20 cellular contexts compared by ENCODE assay signal in the genomic region with DNA sequence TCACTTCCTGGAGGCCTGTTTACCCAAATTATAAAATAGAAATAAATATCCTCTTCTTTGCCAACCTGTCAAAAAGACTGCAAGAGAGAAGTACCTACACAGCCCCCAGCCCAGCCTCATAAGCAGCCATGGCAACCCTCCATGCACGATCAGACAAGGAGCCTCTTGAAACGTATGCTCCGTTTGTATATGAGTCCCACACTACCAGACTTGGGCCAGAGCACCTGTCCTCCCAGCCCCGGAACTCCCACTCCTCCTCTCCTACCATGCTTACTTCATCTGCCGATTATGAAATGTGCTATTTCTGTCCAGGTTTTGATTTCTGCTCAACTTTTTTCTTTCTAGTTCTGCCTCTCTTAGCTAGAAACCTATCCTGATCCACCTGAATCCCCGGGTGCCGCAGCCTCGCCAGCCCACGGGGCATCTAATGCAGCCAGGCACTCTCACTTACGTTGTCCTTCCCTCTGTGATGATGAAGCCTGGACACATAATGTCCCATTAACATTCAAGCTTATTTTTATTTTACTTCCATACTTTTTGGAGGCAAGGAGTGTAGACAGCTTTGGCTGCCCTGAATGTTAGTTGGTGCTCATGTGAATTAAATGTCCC.
"Had no signal": no experiment of that assay in that cellular context is flagged by ENCODE, and none has a peak within 500 bp of the region (broad histone marks: within the 10 kb centered on the region; RNA-seq: fewer than 3 reads in every experiment).

No MANE protein-coding gene starts in this region.

- H3K27me3 Mint-ChIP-seq: effector memory CD8-positive, alpha-beta T cell had no signal

- DNase-seq: activated CD4-positive, alpha-beta T cell treated with anti-CD3 and anti-CD28 coated beads, Interleukin-2, amount 50 U/mL, for 48 hours; activated CD4-positive, CD25-positive, alpha-beta regulatory T cell treated with anti-CD3 and anti-CD28 coated beads, Interleukin-2, amount 50 U/mL, for 72 hours; activated effector memory CD4-positive, alpha-beta T cell treated with anti-CD3 and anti-CD28 coated beads, Interleukin-2, amount 50 U/mL, for 16 hours; activated T-cell treated with anti-CD3 and anti-CD28 coated beads, Interleukin-2, amount 50 U/mL, for 4 hours; amygdala; cerebellar nuclear complex; effector memory CD8-positive, alpha-beta T cell; gastrocnemius medialis; kidney; left ventricle myocardium superior; mesenchymal stem cell; nephron progenitor cell; sigmoid colon; stimulated activated CD4-positive, alpha-beta T cell treated with anti-CD3 and anti-CD28 coated beads, Interleukin-2, amount 100 ng/mL, for 24 hours; stimulated activated naive B cell treated with anti-CD40 and anti-IgM and Interleukin-4, amounts not matched to agents 10 μg/mL and 1 μg/mL and 100 μg/mL, for 72 hours; transverse colon had no signal

- H3K36me3 ChIP-seq: gastrocnemius medialis, sigmoid colon, transverse colon had no signal

- H3K4me3 ChIP-seq: gastrocnemius medialis, sigmoid colon, transverse colon had no signal

- H3K9me3 Mint-ChIP-seq: activated T-cell treated with anti-CD3 and anti-CD28 coated beads, Interleukin-2, amount 50 U/mL, for 4 hours; brain; dendritic cell treated with granulocyte-macrophage colony-stimulating factor and Interleukin-4, amounts not matched to agents 40 ng/mL and 50 ng/mL, for 4 days; nephron progenitor cell; stimulated activated naive B cell treated with anti-CD40 and anti-IgM and Interleukin-4, amounts not matched to agents 10 μg/mL and 1 μg/mL and 100 μg/mL, for 72 hours had no signal

- H3K4me3 Mint-ChIP-seq: activated naive CD8-positive, alpha-beta T cell; activated T-cell treated with anti-CD3 and anti-CD28 coated beads, Interleukin-2, amount 50 U/mL, for 4 hours; dendritic cell treated with granulocyte-macrophage colony-stimulating factor and Interleukin-4, amounts not matched to agents 40 ng/mL and 50 ng/mL, for 4 days; effector memory CD8-positive, alpha-beta T cell; nephron progenitor cell; stimulated activated naive B cell treated with anti-CD40 and anti-IgM and Interleukin-4, amounts not matched to agents 10 μg/mL and 1 μg/mL and 100 μg/mL, for 72 hours had no signal

- H3K36me3 Mint-ChIP-seq: activated naive CD8-positive, alpha-beta T cell; stimulated activated naive B cell treated with anti-CD40 and anti-IgM and Interleukin-4, amounts not matched to agents 10 μg/mL and 1 μg/mL and 100 μg/mL, for 72 hours had no signal

- H3K27ac ChIP-seq: epithelial cell of prostate, gastrocnemius medialis, sigmoid colon, transverse colon had no signal

- ATAC-seq: activated T-cell treated with anti-CD3 and anti-CD28 coated beads, Interleukin-2, amount 50 U/mL, for 4 hours; effector memory CD8-positive, alpha-beta T cell; left ventricle myocardium superior; stimulated activated naive B cell treated with anti-CD40 and anti-IgM and Interleukin-4, amounts not matched to agents 10 μg/mL and 1 μg/mL and 100 μg/mL, for 72 hours had no signal

- H3K9me3 ChIP-seq: gastrocnemius medialis, sigmoid colon, transverse colon had no signal

- H3K27me3 ChIP-seq: gastrocnemius medialis, sigmoid colon, transverse colon had no signal

- H3K27ac Mint-ChIP-seq: activated naive CD8-positive, alpha-beta T cell; dendritic cell treated with granulocyte-macrophage colony-stimulating factor and Interleukin-4, amounts not matched to agents 40 ng/mL and 50 ng/mL, for 4 days; effector memory CD8-positive, alpha-beta T cell; nephron progenitor cell; stimulated activated naive B cell treated with anti-CD40 and anti-IgM and Interleukin-4, amounts not matched to agents 10 μg/mL and 1 μg/mL and 100 μg/mL, for 72 hours had no signal

- H3K4me1 Mint-ChIP-seq: stimulated activated naive B cell treated with anti-CD40 and anti-IgM and Interleukin-4, amounts not matched to agents 10 μg/mL and 1 μg/mL and 100 μg/mL, for 72 hours had no signal
